Comparison of ENCODE assay signal across 1 cellular context in the genomic region with DNA sequence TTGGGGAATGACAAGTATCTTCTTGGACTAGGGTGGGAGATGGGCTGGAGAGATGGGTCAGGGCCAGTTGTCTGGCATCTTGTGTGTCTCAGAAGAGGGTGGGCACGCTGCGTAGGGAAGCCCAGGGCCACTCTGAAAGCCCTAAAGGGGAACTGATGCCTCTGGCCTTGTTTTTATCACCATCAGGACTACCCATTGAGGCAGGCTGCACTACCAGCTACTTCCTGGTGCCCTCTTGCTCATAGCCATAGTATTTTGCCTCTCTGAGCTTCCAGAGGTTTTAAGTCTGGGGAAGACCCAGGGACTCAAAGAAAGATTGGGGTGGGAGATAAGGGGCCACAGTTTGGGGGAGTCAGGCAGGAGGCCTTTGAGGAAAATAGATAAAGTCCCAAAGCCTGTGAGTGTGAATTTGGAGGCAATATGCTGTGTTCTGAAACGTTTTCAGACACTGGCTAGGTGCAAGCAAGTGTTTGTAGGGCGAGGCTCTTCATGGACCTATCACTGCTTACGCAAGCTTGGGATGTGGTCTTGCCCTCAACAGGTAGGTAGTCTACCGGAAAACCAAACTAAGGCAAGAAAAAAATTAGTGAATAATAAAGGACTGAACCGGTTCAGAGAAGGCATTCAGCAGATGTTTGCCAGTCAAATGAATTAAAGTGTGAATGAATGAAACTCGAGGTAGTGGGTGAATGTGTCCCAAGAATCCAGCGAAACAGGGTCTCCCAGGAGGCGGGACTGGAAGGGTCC.
TF ChIP-seq lines count a peak whose summit lies in the region.

No MANE protein-coding gene starts in this region.

TF ChIP-seq in HEK293, 187 proteins besides CTCF, POLR2A, EP300 and RAD21 (continued from another document):
- TF ChIP-seq, protein P1, sequence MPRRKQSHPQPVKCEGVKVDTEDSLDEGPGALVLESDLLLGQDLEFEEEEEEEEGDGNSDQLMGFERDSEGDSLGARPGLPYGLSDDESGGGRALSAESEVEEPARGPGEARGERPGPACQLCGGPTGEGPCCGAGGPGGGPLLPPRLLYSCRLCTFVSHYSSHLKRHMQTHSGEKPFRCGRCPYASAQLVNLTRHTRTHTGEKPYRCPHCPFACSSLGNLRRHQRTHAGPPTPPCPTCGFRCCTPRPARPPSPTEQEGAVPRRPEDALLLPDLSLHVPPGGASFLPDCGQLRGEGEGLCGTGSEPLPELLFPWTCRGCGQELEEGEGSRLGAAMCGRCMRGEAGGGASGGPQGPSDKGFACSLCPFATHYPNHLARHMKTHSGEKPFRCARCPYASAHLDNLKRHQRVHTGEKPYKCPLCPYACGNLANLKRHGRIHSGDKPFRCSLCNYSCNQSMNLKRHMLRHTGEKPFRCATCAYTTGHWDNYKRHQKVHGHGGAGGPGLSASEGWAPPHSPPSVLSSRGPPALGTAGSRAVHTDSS (tag by site-specific recombination; IDR thresholded peaks at IDR 0.05) = no peak
- TF ChIP-seq ZNF132 (tag by site-specific recombination; IDR thresholded peaks at IDR 0.05; ENCODE audit: borderline replicate concordance) (no peak), HOXC10 (CRISPR knock-in tag; IDR thresholded peaks at IDR 0.05) (no peak), ZNF600 (tag by site-specific recombination; IDR thresholded peaks at IDR 0.05) (no peak), ZNF248 (tag by site-specific recombination; IDR thresholded peaks at IDR 0.05) (no peak)
